ENCODE assay signal across 20 cellular contexts in genomic region chr11:84056696-84057095, GRCh38.
DNase-seq lines count a peak whose midpoint lies in the region; ATAC-seq and TF ChIP-seq lines count a peak whose summit lies in the region.
"Had no signal": no experiment of that assay in that cellular context is flagged by ENCODE, and none has a peak within 500 bp of the region (broad histone marks: within the 10 kb centered on the region; RNA-seq: fewer than 3 reads in every experiment).

No MANE protein-coding gene starts in this region.

- H3K4me3 ChIP-seq in fibroblast of lung (replicated peaks in 1 of 4; ENCODE audit: control extremely low read depth in 1 of 4, insufficient read depth in 1 of 4, low read depth in 3 of 4, low read length in 4 of 4) (no peak overlapping the region), right lobe of liver (no peak overlapping the region)
- H3K4me3 ChIP-seq: SJCRH30 had no signal

- no peak for TF ChIP-seq POLR2A in right lobe of liver (IDR thresholded peaks at IDR 0.05)

- H3K36me3 ChIP-seq in fibroblast of lung (ENCODE audit: control insufficient read depth, insufficient read depth, low read length) (no peaks in the 10 kb centered on the region), right lobe of liver (no peaks in the 10 kb centered on the region)
- H3K36me3 ChIP-seq: SJCRH30 had no signal

- H3K79me2 ChIP-seq in fibroblast of lung (ENCODE audit: control insufficient read depth, insufficient read depth, low read length) = no peaks in the 10 kb centered on the region

- H3K9me3 ChIP-seq in fibroblast of lung (ENCODE audit: control insufficient read depth, insufficient read depth, low read depth, low read length) (no peaks in the 10 kb centered on the region), right lobe of liver (no peaks in the 10 kb centered on the region)
- H3K9me3 ChIP-seq: SJCRH30 had no signal

- H3K4me1 Mint-ChIP-seq in Calu3 (ENCODE audit: low read depth, unreplicated experiment) = no peaks in the 10 kb centered on the region
- H3K4me1 Mint-ChIP-seq: CD4-positive, CD25-positive, alpha-beta regulatory T cell had no signal

- no peak overlapping the region for H3K4me3 Mint-ChIP-seq in Calu3 (ENCODE audit: low read depth, unreplicated experiment)
- H3K4me3 Mint-ChIP-seq: CD4-positive, CD25-positive, alpha-beta regulatory T cell had no signal

- intact Hi-C loops in right lobe of liver (cut with DNase I) = no loop called here
- intact Hi-C loops in Calu3 (cut with micrococcal nuclease; ENCODE audit: unreplicated experiment) = no loop called here

- DNase-seq in OCI-M1 (lab: John Stamatoyannopoulos, UW) (peak; percentile 27), fibroblast of lung (ENCODE audit: low read depth in 2 of 2) (peak; percentile 1 to 41), right lobe of liver (no peak), LoVo (ENCODE audit: low spot score) (no peak), Calu3 (no peak)
- DNase-seq: CD4-positive, CD25-positive, alpha-beta regulatory T cell; COR-L47; DMS153; GDM1; GOT3; KG1; MV-4-11; NCI-H187; NCI-H2107; NCI-H226; NCI-H524; NCI-H82; SJCRH30 had no signal

- CTCF ChIA-PET in Calu3 (lab: Charles Lee) = no interaction called here

- H3K4me1 ChIP-seq in fibroblast of lung (ENCODE audit: control insufficient read depth, extremely low read depth, insufficient read depth, low read length) (no peaks in the 10 kb centered on the region), right lobe of liver (no peaks in the 10 kb centered on the region)
- H3K4me1 ChIP-seq: SJCRH30 had no signal

- no peak overlapping the region for H3K27ac ChIP-seq in fibroblast of lung (ENCODE audit: insufficient read depth, low read length)
- H3K27ac ChIP-seq in right lobe of liver = no peak overlapping the region
- H3K27ac ChIP-seq: SJCRH30 had no signal

- ATAC-seq in right lobe of liver (peak in 3 of 4 donors; percentile 36 to 45 (median 41)), GM21529 (IDR thresholded peaks at IDR 0.05; ENCODE audit: unreplicated experiment) (no peak), HG03432 (IDR thresholded peaks at IDR 0.05; ENCODE audit: unreplicated experiment) (no peak)

- no peaks in the 10 kb centered on the region for H3K36me3 Mint-ChIP-seq in Calu3 (ENCODE audit: insufficient read depth, unreplicated experiment)
- H3K36me3 Mint-ChIP-seq: CD4-positive, CD25-positive, alpha-beta regulatory T cell had no signal

- no peak for TF ChIP-seq CTCF in fibroblast of lung (conservative IDR thresholded peaks at IDR 0.05 in 1 of 2, IDR thresholded peaks at IDR 0.05 in 1 of 2; ENCODE audit: low read depth in 1 of 2, low read length in 2 of 2)
- TF ChIP-seq CTCF in right lobe of liver (IDR thresholded peaks at IDR 0.05) = no peak
- TF ChIP-seq CTCF in Calu3 (IDR thresholded peaks at IDR 0.05; ENCODE audit: unreplicated experiment) = no peak

- H2AFZ ChIP-seq in fibroblast of lung (ENCODE audit: low read length) = no peak overlapping the region

- H3K27ac Mint-ChIP-seq in Calu3 (ENCODE audit: unreplicated experiment) = no peak overlapping the region
- H3K27ac Mint-ChIP-seq: CD4-positive, CD25-positive, alpha-beta regulatory T cell had no signal

- WGBS in right lobe of liver (ENCODE audit: insufficient coverage, low coverage, low lambda C conversion rate, missing lambda C conversion rate) = 68% methylated on average over 3 of the region's 4 CpGs

- H3K4me2 ChIP-seq in fibroblast of lung (ENCODE audit: extremely low read depth, insufficient read depth, low read length) = no peak overlapping the region

- no peaks in the 10 kb centered on the region for H4K20me1 ChIP-seq in fibroblast of lung (ENCODE audit: control insufficient read depth, extremely low read depth, insufficient read depth, low read length)

- H3K9me3 Mint-ChIP-seq in Calu3 (ENCODE audit: low read depth, unreplicated experiment) = peaks cover 4% of the 10 kb centered on the region

- H3K27me3 Mint-ChIP-seq in Calu3 (ENCODE audit: unreplicated experiment) = no peaks in the 10 kb centered on the region
- H3K27me3 Mint-ChIP-seq: CD4-positive, CD25-positive, alpha-beta regulatory T cell had no signal

- no peak overlapping the region for H3K9ac ChIP-seq in fibroblast of lung (ENCODE audit: insufficient read depth, low read length)

- no TSS peak for BruUV-seq in Calu3 (replicated peaks; lab: Mats Ljungman, UMichigan)

- H3K27me3 ChIP-seq in fibroblast of lung (ENCODE audit: control insufficient read depth, insufficient read depth, low read length) (no peaks in the 10 kb centered on the region), right lobe of liver (no peaks in the 10 kb centered on the region)
- H3K27me3 ChIP-seq: SJCRH30 had no signal

Comparison
In these comparisons a context has a peak if more than half of its experiments do, and no peak if none do; other contexts are left out.
1. DNase-seq: peak in OCI-M1 (single experiment) and fibroblast of lung (2 of 2); none in right lobe of liver (0 of 3), LoVo (single experiment) and Calu3 (single experiment).
2. ATAC-seq: peak in right lobe of liver (3 of 4); none in GM21529 (single experiment) and HG03432 (single experiment).